In genomic region chr18:35466815-35467623, GRCh38 we compare ENCODE assay signal across 15 cellular contexts. TPM values are rescaled to one million over a fixed set of nuclear protein-coding genes. Genes with fewer than 3 reads are reported as not detected.
DNase-seq lines count a peak whose midpoint lies in the region; ATAC-seq and TF ChIP-seq lines count a peak whose summit lies in the region.
"Had no signal": no experiment of that assay in that cellular context is flagged by ENCODE, and none has a peak within 500 bp of the region (broad histone marks: within the 10 kb centered on the region; RNA-seq: fewer than 3 reads in every experiment).

No MANE protein-coding gene starts in this region.

- H2BK12ac ChIP-seq in H9 (ENCODE audit: insufficient read length, low read depth, low read length) = no peak overlapping the region

- no peak overlapping the region for H3K4me3 ChIP-seq in OCI-LY3 (ENCODE audit: low read length)

- no peak overlapping the region for H4K8ac ChIP-seq in H9 (replicated peaks; ENCODE audit: insufficient read length, low read depth, low read length)

- H3T11ph ChIP-seq in H9 (ENCODE audit: low read length) = no peak overlapping the region

- H3K27ac ChIP-seq in OCI-LY3 (ENCODE audit: low read length) = no peak overlapping the region
- no peak overlapping the region for H3K27ac ChIP-seq in H9 (ENCODE audit: insufficient read length, low read depth, low read length)

- peaks cover 2 to 19% (median 17%) of the 10 kb centered on the region in 3 experiments; a peak in 5 of 7 replicates for H3K36me3 Mint-ChIP-seq in H9 (ENCODE audit: insufficient read depth in 1 of 3, low read depth in 3 of 3)

- no peak overlapping the region for H2BK15ac ChIP-seq in H9 (ENCODE audit: low read depth, low read length)

- no peak overlapping the region for H3K4me3 Mint-ChIP-seq in H9
- H3K4me3 Mint-ChIP-seq: stimulated activated naive CD8-positive, alpha-beta T cell treated with anti-CD3 and anti-CD28 coated beads, Interleukin-15, Interleukin-2, amounts not matched to agents 100 ng/mL and 50 ng/mL, for 24 hours had no signal

- H3K23me2 ChIP-seq in H9 (ENCODE audit: insufficient read length, low read depth, low read length, poor library complexity, severe bottlenecking) = no peaks in the 10 kb centered on the region

- H3K9me3 ChIP-seq in OCI-LY3 (ENCODE audit: insufficient read depth, low read length) (no peaks in the 10 kb centered on the region), H9 (ENCODE audit: control insufficient read depth, low read depth, low read length) (no peaks in the 10 kb centered on the region)
- H3K9me3 ChIP-seq: BE2C, SK-N-SH had no signal

- peak; percentile 7 for ATAC-seq in GM18858 (IDR thresholded peaks at IDR 0.05; ENCODE audit: unreplicated experiment)
- peak; percentile 11 for ATAC-seq in GM21737 (IDR thresholded peaks at IDR 0.05; ENCODE audit: unreplicated experiment)
- no peak for ATAC-seq in HG02763 (IDR thresholded peaks at IDR 0.05; ENCODE audit: unreplicated experiment)

- DNase-seq in lung microvascular endothelial cell (ENCODE audit: low read depth in 2 of 2) (peak; percentile 75 to 83), H9 (no peak)
- DNase-seq in activated effector memory CD4-positive, alpha-beta T cell treated with Interleukin-2 at 50 U/mL for 16 hours = no peak
- DNase-seq in effector CD8-positive, alpha-beta T cell (lab: John Stamatoyannopoulos, UW) = no peak
- DNase-seq: amniotic stem cell; NCI-H146; SK-N-SH; stimulated activated CD4-positive, alpha-beta T cell treated with anti-CD3 and anti-CD28 coated beads, Interleukin-4, amount 100 ng/mL, for 24 hours; WERI-Rb-1 had no signal

- H3K27me3 Mint-ChIP-seq in H9 (ENCODE audit: low read depth) = no peaks in the 10 kb centered on the region; the same call in 1 of the 2 replicates
- H3K27me3 Mint-ChIP-seq: stimulated activated naive CD8-positive, alpha-beta T cell treated with anti-CD3 and anti-CD28 coated beads, Interleukin-15, Interleukin-2, amounts not matched to agents 100 ng/mL and 50 ng/mL, for 24 hours had no signal

- no peak overlapping the region for H2BK120ac ChIP-seq in H9 (ENCODE audit: low read depth, low read length, poor library complexity, severe bottlenecking)

- H3K4ac ChIP-seq in H9 (ENCODE audit: low read depth, low read length) = no peak overlapping the region

- no peak overlapping the region for H3K23ac ChIP-seq in H9 (ENCODE audit: insufficient read length, low read depth, low read length)

- no peaks in the 10 kb centered on the region for H3K36me3 ChIP-seq in OCI-LY3 (replicated peaks; ENCODE audit: low read depth, low read length)
- H3K36me3 ChIP-seq: BE2C, WERI-Rb-1 had no signal

- no peak overlapping the region for H3K14ac ChIP-seq in H9 (ENCODE audit: insufficient read depth, low read length)

- H3K56ac ChIP-seq in H9 (ENCODE audit: insufficient read length, low read depth, low read length) = no peak overlapping the region

- H3K18ac ChIP-seq in H9 (ENCODE audit: insufficient read length, low read depth, low read length) = no peak overlapping the region

- no peaks in the 10 kb centered on the region for H4K20me1 ChIP-seq in OCI-LY3 (ENCODE audit: insufficient read depth, low read length)
- H4K20me1 ChIP-seq in H9 (ENCODE audit: control insufficient read depth, insufficient read depth, insufficient read length) = no peaks in the 10 kb centered on the region

- H3K9ac ChIP-seq in OCI-LY3 (ENCODE audit: low read length) (no peak overlapping the region), H9 (ENCODE audit: extremely low read depth, insufficient read length, low read length) (no peak overlapping the region)
- H3K9ac ChIP-seq: SK-N-SH had no signal

- peaks cover 0 to 4% of the 10 kb centered on the region in 2 experiments; a peak in 1 of 4 replicates for H3K4me1 Mint-ChIP-seq in H9

- no peak overlapping the region for H2AK5ac ChIP-seq in H9 (ENCODE audit: insufficient read length, low read length)

- no CpG with 5 or more reads among the region's 11 CpGs for WGBS in H9 (ENCODE audit: extremely low coverage, insufficient read length, low lambda C conversion rate)

- H2AFZ ChIP-seq in OCI-LY3 (ENCODE audit: low read depth, low read length) (no peak overlapping the region), H9 (ENCODE audit: low read length) (no peak overlapping the region)

- H2BK20ac ChIP-seq in H9 (ENCODE audit: low read depth, low read length, poor library complexity, severe bottlenecking) = no peak overlapping the region

- H3K79me2 ChIP-seq in OCI-LY3 (ENCODE audit: low read length) (no peaks in the 10 kb centered on the region), H9 (ENCODE audit: insufficient read depth, low read length) (no peaks in the 10 kb centered on the region)

- no peak for TF ChIP-seq CTCF in OCI-LY3 (IDR thresholded peaks at IDR 0.05; ENCODE audit: low read depth, low read length)
- no peak for TF ChIP-seq CTCF in H9 (conservative IDR thresholded peaks at IDR 0.05)

- H3K4me2 ChIP-seq in OCI-LY3 (ENCODE audit: low read length) = peak overlapping the region; percentile 20
- no peak overlapping the region for H3K4me2 ChIP-seq in H9 (ENCODE audit: insufficient read depth, insufficient read length, low read length)
- H3K4me2 ChIP-seq: SK-N-SH had no signal

- no peak overlapping the region for H4K91ac ChIP-seq in H9 (ENCODE audit: insufficient read length, low read depth, low read length)

- peak overlapping the region in 1 of 3 experiments; percentile 14; a peak in 2 of 7 replicates for H3K27ac Mint-ChIP-seq in H9
- H3K27ac Mint-ChIP-seq: stimulated activated naive CD8-positive, alpha-beta T cell treated with anti-CD3 and anti-CD28 coated beads, Interleukin-15, Interleukin-2, amounts not matched to agents 100 ng/mL and 50 ng/mL, for 24 hours had no signal

- H3K27me3 ChIP-seq in OCI-LY3 (ENCODE audit: low read depth, low read length) = no peaks in the 10 kb centered on the region
- no peaks in the 10 kb centered on the region for H3K27me3 ChIP-seq in H9 (ENCODE audit: insufficient read depth, low read length)
- H3K27me3 ChIP-seq: BE2C had no signal

- H3K4me1 ChIP-seq in OCI-LY3 (ENCODE audit: low read length) = peaks cover 20% of the 10 kb centered on the region
- no peaks in the 10 kb centered on the region for H3K4me1 ChIP-seq in H9 (ENCODE audit: insufficient read depth, low read length)

- no peak overlapping the region for H4K5ac ChIP-seq in H9 (ENCODE audit: insufficient read length, low read depth, low read length)

- H2BK5ac ChIP-seq in H9 (ENCODE audit: insufficient read length, low read length) = no peak overlapping the region

- no peaks in the 10 kb centered on the region for H3K9me3 Mint-ChIP-seq in H9
- H3K9me3 Mint-ChIP-seq: stimulated activated naive CD8-positive, alpha-beta T cell treated with anti-CD3 and anti-CD28 coated beads, Interleukin-15, Interleukin-2, amounts not matched to agents 100 ng/mL and 50 ng/mL, for 24 hours had no signal

- no peaks in the 10 kb centered on the region for H3K79me1 ChIP-seq in H9 (ENCODE audit: insufficient read depth, low read depth, low read length, poor library complexity, severe bottlenecking)

RNA-seq across cellular contexts. Expression of gene INO80C, which starts 30.7 kb away (rescaled TPM):
- total RNA-seq in lung microvascular endothelial cell (6.5 and 12.9 TPM in 2 replicates), H9 (2021) (51.1 and 53.3 TPM in 2 replicates)

Comparison
In these comparisons a context has a peak if more than half of its experiments do, and no peak if none do; other contexts are left out.
1. DNase-seq: peak in lung microvascular endothelial cell (2 of 2); none in H9 (single experiment), activated effector memory CD4-positive, alpha-beta T cell treated with Interleukin-2 at 50 U/mL for 16 hours (single experiment) and effector CD8-positive, alpha-beta T cell (single experiment).